23 cellular contexts compared by ENCODE assay signal in the genomic region with DNA sequence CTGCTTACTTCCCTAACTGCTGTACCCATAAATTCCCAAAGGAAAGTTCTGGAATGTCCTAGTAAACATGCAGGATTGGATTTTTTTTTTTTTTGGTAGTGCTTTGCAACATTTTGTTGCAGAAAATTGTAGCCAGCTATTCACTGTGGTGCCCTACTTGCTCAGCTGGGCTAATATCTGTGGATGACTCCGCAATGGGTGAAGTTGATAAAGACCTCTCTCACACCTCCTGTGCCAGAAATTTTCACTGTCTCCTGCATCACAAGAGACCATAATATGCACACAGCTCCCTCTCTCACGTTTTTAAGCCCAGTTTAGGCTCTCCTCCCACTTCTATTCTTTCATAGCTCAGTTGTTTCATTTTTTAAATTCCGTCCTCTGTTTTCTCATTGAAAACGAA.
"Had no signal": no experiment of that assay in that cellular context is flagged by ENCODE, and none has a peak within 500 bp of the region (broad histone marks: within the 10 kb centered on the region; RNA-seq: fewer than 3 reads in every experiment).

No MANE protein-coding gene starts in this region.

- H3K27me3 ChIP-seq: brain microvascular endothelial cell had no signal

- H3K27ac ChIP-seq: brain microvascular endothelial cell, epithelial cell of prostate had no signal

- H3K36me3 ChIP-seq: brain microvascular endothelial cell had no signal

- DNase-seq: activated CD4-positive, alpha-beta memory T cell treated with anti-CD3 and anti-CD28 coated beads for 36 hours; activated CD4-positive, alpha-beta T cell treated with anti-CD3 and anti-CD28 coated beads for 36 hours; activated CD4-positive, alpha-beta T cell treated with anti-CD3 and anti-CD28 coated beads, Interleukin-2, amount 10 ng/mL, durations not matched to agents 24 days and 14 days; activated CD4-positive, CD25-positive, alpha-beta regulatory T cell; activated CD4-positive, CD25-positive, alpha-beta regulatory T cell treated with anti-CD3 and anti-CD28 coated beads, Interleukin-2, amount 50 U/mL, for 72 hours; activated CD8-positive, alpha-beta memory T cell treated with anti-CD3 and anti-CD28 coated beads, Interleukin-2, amount 50 U/mL, for 48 hours; activated gamma-delta T cell; activated naive CD4-positive, alpha-beta T cell; activated naive CD4-positive, alpha-beta T cell treated with anti-CD3 and anti-CD28 coated beads, Interleukin-2, amount 50 U/mL, for 16 hours; activated T-cell treated with anti-CD3 and anti-CD28 coated beads for 4 hours; activated T-cell treated with anti-CD3 and anti-CD28 coated beads, Interleukin-2, amount 50 U/mL, for 24 hours; activated T-cell treated with anti-CD3 and anti-CD28 coated beads, Interleukin-2, amount 50 U/mL, for 72 hours; amniotic stem cell; anterior cingulate cortex; brain microvascular endothelial cell; caudate nucleus; cortex of kidney; dermis blood vessel endothelial cell; effector CD4-positive, alpha-beta T cell; effector memory CD8-positive, alpha-beta T cell; foreskin fibroblast; T-helper 2 cell had no signal

- ATAC-seq: activated CD4-positive, alpha-beta T cell treated with anti-CD3 and anti-CD28 coated beads for 36 hours; activated T-cell treated with anti-CD3 and anti-CD28 coated beads, Interleukin-2, amount 50 U/mL, for 72 hours; effector memory CD8-positive, alpha-beta T cell had no signal
